ENCODE assay signal across 12 cellular contexts in genomic region chr15:92910451-92910850, GRCh38. TPM values are rescaled to one million over a fixed set of nuclear protein-coding genes. Genes with fewer than 3 reads are reported as not detected.
DNase-seq lines count a peak whose midpoint lies in the region; ATAC-seq, FAIRE-seq and TF ChIP-seq lines count a peak whose summit lies in the region.
"Had no signal": no experiment of that assay in that cellular context is flagged by ENCODE, and none has a peak within 500 bp of the region (broad histone marks: within the 10 kb centered on the region; RNA-seq: fewer than 3 reads in every experiment).

No MANE protein-coding gene starts in this region.

- H3K27me3 Mint-ChIP-seq in MCF 10A (ENCODE audit: insufficient read depth, unreplicated experiment), result no peaks in the 10 kb centered on the region
- H3K27me3 Mint-ChIP-seq in naive thymus-derived CD4-positive, alpha-beta T cell, result no peaks in the 10 kb centered on the region

- peaks cover 62% of the 10 kb centered on the region for H3K4me1 Mint-ChIP-seq in MCF 10A (ENCODE audit: insufficient read depth, unreplicated experiment)
- H3K4me1 Mint-ChIP-seq in naive thymus-derived CD4-positive, alpha-beta T cell, result peaks cover 72 to 99% (median 94%) of the 10 kb centered on the region in 7 donors

- peak overlapping the region; percentile 91 to 99 for H3K27ac ChIP-seq in breast epithelium
- H3K27ac ChIP-seq in K562 (ENCODE audit: extremely low read depth, low read depth, low read length), result no peak overlapping the region
- H3K27ac ChIP-seq in naive thymus-derived CD4-positive, alpha-beta T cell (ENCODE audit: low read depth, low read length), result peak overlapping the region; percentile 56
- H3K27ac ChIP-seq in urinary bladder (ENCODE audit: low read depth), result peak overlapping the region; percentile 58
- H3K27ac ChIP-seq: C4-2B had no signal

- BruUV-seq in MCF 10A (replicated peaks; lab: Mats Ljungman, UMichigan) (no TSS peak), K562 (replicated peaks; lab: Mats Ljungman, UMichigan) (no TSS peak)

- CTCF ChIA-PET in MCF 10A (lab: Yijun Ruan, JAX) (interaction anchor here (3.6 to 3.9 kb wide), 2 partner anchors 8 to 113 kb away, joined by 24 read pairs; no protein-coding TSS in a partner anchor), K562 (lab: Yijun Ruan, JAX; ENCODE audit: low intra/inter-chr PET ratio) (no interaction called here)
- CTCF ChIA-PET in naive thymus-derived CD4-positive, alpha-beta T cell (lab: Charles Lee), result interaction anchor here (1.6 to 4.1 kb wide), 2 partner anchors 10 to 102 kb away, joined by 7 to 18 read pairs; partner anchors contain the start of gene CHD2

- H3K9me1 ChIP-seq in K562 (ENCODE audit: control insufficient read depth, insufficient read depth, low read length), result no peaks in the 10 kb centered on the region

- TF ChIP-seq EP300 in K562 (IDR thresholded peaks at IDR 0.05; ENCODE audit: low read length), result no peak

- H3K4me3 ChIP-seq in breast epithelium (no peak overlapping the region), K562 (no peak overlapping the region), urinary bladder (ENCODE audit: low read depth, low read length) (no peak overlapping the region)
- no peak overlapping the region for H3K4me3 ChIP-seq in naive thymus-derived CD4-positive, alpha-beta T cell (ENCODE audit: low read length)
- H3K4me3 ChIP-seq: GM23338 had no signal

- no peak for TF ChIP-seq RAD21 in K562 (CRISPR knock-in tag; conservative IDR thresholded peaks at IDR 0.05 in 1 of 2, IDR thresholded peaks at IDR 0.05 in 1 of 2)

- POLR2A ChIA-PET in MCF 10A (lab: Yijun Ruan, JAX) (interaction anchor here (1.2 to 11.6 kb wide), 5 partner anchors 7 to 103 kb away, joined by 6 to 850 read pairs (median 381); partner anchors contain the start of gene CHD2), K562 (lab: Yijun Ruan, JAX) (interaction anchor here (0.6 to 2.3 kb wide), 6 partner anchors 11 to 681 kb away, joined by 3 to 9 read pairs (median 4); no protein-coding TSS in a partner anchor)
- POLR2A ChIA-PET in naive thymus-derived CD4-positive, alpha-beta T cell (lab: Charles Lee), result interaction anchor here (0.6 to 15.9 kb wide), 6 partner anchors 10 to 102 kb away, joined by 3 to 762 read pairs (median 180); partner anchors contain the start of gene CHD2

- no peaks in the 10 kb centered on the region for H3K36me3 ChIP-seq in breast epithelium
- H3K36me3 ChIP-seq in K562 (ENCODE audit: control insufficient read depth, insufficient read depth, low read length), result peaks cover 66% of the 10 kb centered on the region
- H3K36me3 ChIP-seq in naive thymus-derived CD4-positive, alpha-beta T cell (ENCODE audit: control insufficient read depth in 2 of 3, insufficient read depth in 3 of 3, low read length in 3 of 3), result no peaks in the 10 kb centered on the region
- no peaks in the 10 kb centered on the region for H3K36me3 ChIP-seq in urinary bladder (ENCODE audit: insufficient read depth)

- H2AFZ ChIP-seq in K562 (ENCODE audit: low read depth, low read length), result no peak overlapping the region
- H2AFZ ChIP-seq: GM23338 had no signal

- intact Hi-C loops in breast epithelium (cut with DNase I; ENCODE audit: low total_unique reads) (loop anchor here (10.0 kb wide), 1 partner anchor 106 kb away; no protein-coding TSS in a partner anchor), MCF 10A (cut with micrococcal nuclease) (no loop called here), K562 (cut with micrococcal nuclease) (loop anchor here (10.0 kb wide), 1 partner anchor 296 kb away; no protein-coding TSS in a partner anchor)
- intact Hi-C loops in naive thymus-derived CD4-positive, alpha-beta T cell (cut with micrococcal nuclease), result no loop called here

- FAIRE-seq in K562 (lab: Jason Lieb, UNC), result no peak

- TF ChIP-seq CTCF in breast epithelium (IDR thresholded peaks at IDR 0.05) (no peak), MCF 10A (IDR thresholded peaks at IDR 0.05; ENCODE audit: unreplicated experiment) (no peak), K562 (IDR thresholded peaks at IDR 0.05 in 2 of 3, conservative IDR thresholded peaks at IDR 0.05 in 1 of 3; ENCODE audit: insufficient read depth in 2 of 3, low read depth in 1 of 3, low read length in 3 of 3) (no peak)

- no peak overlapping the region for H3K4me3 Mint-ChIP-seq in MCF 10A (ENCODE audit: unreplicated experiment)
- peak overlapping the region; percentile 56 to 81 (median 72) for H3K4me3 Mint-ChIP-seq in naive thymus-derived CD4-positive, alpha-beta T cell
- H3K4me3 Mint-ChIP-seq: GM23338 had no signal

- peaks cover 98% of the 10 kb centered on the region for H3K79me2 ChIP-seq in K562 (ENCODE audit: control insufficient read depth, insufficient read depth, low read length)

- H3K4me2 ChIP-seq in K562 (ENCODE audit: insufficient read depth, low read length), result no peak overlapping the region
- H3K4me2 ChIP-seq: GM23338 had no signal

- H3K9me3 ChIP-seq in breast epithelium (no peaks in the 10 kb centered on the region), K562 (replicated peaks; ENCODE audit: control insufficient read depth, insufficient read depth, low read depth, low read length) (no peaks in the 10 kb centered on the region)
- no peaks in the 10 kb centered on the region for H3K9me3 ChIP-seq in naive thymus-derived CD4-positive, alpha-beta T cell (ENCODE audit: control insufficient read depth in 2 of 3, low read length in 3 of 3)

- no peaks in the 10 kb centered on the region for H3K9me3 Mint-ChIP-seq in MCF 10A (ENCODE audit: unreplicated experiment)
- H3K9me3 Mint-ChIP-seq in naive thymus-derived CD4-positive, alpha-beta T cell, result peaks cover 0 to 3% (median 0%) of the 10 kb centered on the region in 11 donors
- H3K9me3 Mint-ChIP-seq: GM23338 had no signal

- H3K9ac ChIP-seq in K562 (ENCODE audit: insufficient read depth in 1 of 2, low read depth in 2 of 2, low read length in 2 of 2), result no peak overlapping the region

- H3K4me1 ChIP-seq in breast epithelium (peaks cover 0 to 49% of the 10 kb centered on the region in 2 donors), K562 (replicated peaks in 1 of 2; ENCODE audit: control insufficient read depth in 2 of 2, insufficient read depth in 2 of 2, low read length in 2 of 2) (peaks cover 3 to 42% of the 10 kb centered on the region in 2 experiments; a peak in 4 of 5 replicates), urinary bladder (ENCODE audit: insufficient read depth) (peaks cover 2% of the 10 kb centered on the region)
- H3K4me1 ChIP-seq in naive thymus-derived CD4-positive, alpha-beta T cell (ENCODE audit: control insufficient read depth in 2 of 2, insufficient read depth in 2 of 2, low read length in 2 of 2), result peaks cover 86 to 87% of the 10 kb centered on the region in 2 donors

- H3K36me3 Mint-ChIP-seq in MCF 10A (ENCODE audit: insufficient read depth, unreplicated experiment), result peaks cover 81% of the 10 kb centered on the region
- peaks cover 0 to 56% (median 14%) of the 10 kb centered on the region in 5 donors for H3K36me3 Mint-ChIP-seq in naive thymus-derived CD4-positive, alpha-beta T cell

- ATAC-seq in K562, result no peak
- no peak for ATAC-seq in naive thymus-derived CD4-positive, alpha-beta T cell
- ATAC-seq: GM23338, SK-N-SH treated with all-trans-retinoic acid at 6 μM for 48 hours had no signal

- no peaks in the 10 kb centered on the region for H3K27me3 ChIP-seq in breast epithelium
- H3K27me3 ChIP-seq in K562 (ENCODE audit: control insufficient read depth in 2 of 2, insufficient read depth in 2 of 2, low read length in 2 of 2), result no peaks in the 10 kb centered on the region
- no peaks in the 10 kb centered on the region for H3K27me3 ChIP-seq in naive thymus-derived CD4-positive, alpha-beta T cell (ENCODE audit: control insufficient read depth in 2 of 2, insufficient read depth in 2 of 2, low read length in 2 of 2)

- no peak overlapping the region for H3K27ac Mint-ChIP-seq in MCF 10A (ENCODE audit: low read depth, unreplicated experiment)
- peak overlapping the region; percentile 68 to 96 (median 93) for H3K27ac Mint-ChIP-seq in naive thymus-derived CD4-positive, alpha-beta T cell
- H3K27ac Mint-ChIP-seq: GM23338 had no signal

- 0 out of 2 replicates have a peak, but pooled peaks cover 4% of the 10 kb centered on the region for H4K20me1 ChIP-seq in K562 (replicated peaks; ENCODE audit: control insufficient read depth, insufficient read depth, low read length)

- no peak for TF ChIP-seq POLR2A in breast epithelium (IDR thresholded peaks at IDR 0.05)
- no peak for TF ChIP-seq POLR2A in K562 (conservative IDR thresholded peaks at IDR 0.05)
- no peak for TF ChIP-seq POLR2A in erythroblast (IDR thresholded peaks at IDR 0.05; ENCODE audit: low read length)

- in situ Hi-C loops in K562 (cut with MboI), result loop anchor here (5.0 kb wide), 1 partner anchor 108 kb away; no protein-coding TSS in a partner anchor

- WGBS in K562 (ENCODE audit: insufficient coverage, low coverage, missing lambda C conversion rate), result 91% methylated on average over 13 of the region's 13 CpGs
- whole genome bisulfite sequencing in urinary bladder, result 77% methylated on average over 13 of the region's 13 CpGs

- DNase-seq in breast epithelium (ENCODE audit: low spot score in 2 of 2) (no peak), MCF 10A (ENCODE audit: unreplicated experiment) (no peak), K562 (ENCODE audit: extremely low read depth in 1 of 4, low spot score in 3 of 4) (no peak), NCI-H1436 treated with DMSO at 0.1 percent for 48 hours (lab: John Stamatoyannopoulos, UW) (no peak), erythroblast (lab: John Stamatoyannopoulos, UW) (no peak), SIG-M5 treated with dmso at 0.1 percent for 504 hours (lab: John Stamatoyannopoulos, UW; ENCODE audit: unreplicated experiment) (no peak)
- DNase-seq in naive thymus-derived CD4-positive, alpha-beta T cell, result no peak
- DNase-seq: NCI-H2081 had no signal

RNA-seq across cellular contexts. Expression of gene CHD2, which starts 10.3 kb away (rescaled TPM):
- 100 to 1,000 TPM; 137 to 215 (median 197) TPM for total RNA-seq in breast epithelium
- total RNA-seq in MCF 10A (2022), result 129 and 148 TPM in 2 replicates
- 221 and 585 TPM in 2 replicates for total RNA-seq in K562 (2011; cell fraction: chromatin; rRNA removed; ENCODE audit: low replicate concordance)
- 101 and 147 TPM in 2 replicates for total RNA-seq in K562 (2011; cell fraction: nucleolus; rRNA removed)
- total RNA-seq in K562 (2011; cell fraction: nucleoplasm; rRNA removed), result 282 and 390 TPM in 2 replicates
- 38.9 and 47.3 TPM in 2 replicates for total RNA-seq in K562 (2014; rRNA removed)
- 59.0 and 66.0 TPM in 2 replicates for total RNA-seq in K562 (2014; rRNA removed; fragmentation: Illumina TruSeq; extraction: Trizol)
- total RNA-seq in K562 (2015; rRNA removed; fragmentation: Illumina TruSeq; extraction: Trizol), result 45.5 and 49.7 TPM in 2 replicates
- 57.8 and 61.9 TPM in 2 replicates for total RNA-seq in K562 (2021)
- polyA plus RNA-seq in K562 (2011; rRNA removed), result 56.2 and 63.4 TPM in 2 replicates
- 32.8 and 58.4 TPM in 2 replicates for polyA plus RNA-seq in K562 (2011; cell fraction: cytosol; rRNA removed)
- 192 and 194 TPM in 2 replicates for polyA plus RNA-seq in K562 (2011; cell fraction: nucleus; rRNA removed)
- polyA plus RNA-seq in K562 (2012), result 33.7 and 57.7 TPM in 2 replicates
- 57.6 and 70.8 TPM in 2 replicates for polyA plus RNA-seq in K562 (2014; fragmentation: Illumina TruSeq; extraction: Trizol)
- polyA plus RNA-seq in K562 (2014; fragmentation: Nextera tagmentation; extraction: Ambion mirVana), result 10 to 100 TPM; 50.0 to 53.6 TPM
- 55.3 and 61.3 TPM in 2 replicates for polyA plus RNA-seq in K562 (2014; rRNA removed)
- polyA minus RNA-seq in K562 (2011; rRNA and poly(A)+ RNA removed), result 167 and 232 TPM in 2 replicates
- polyA minus RNA-seq in K562 (2011; cell fraction: cytosol; rRNA and poly(A)+ RNA removed), result 39.1 and 51.9 TPM in 2 replicates
- 209 and 435 TPM in 2 replicates for polyA minus RNA-seq in K562 (2011; cell fraction: nucleus; rRNA and poly(A)+ RNA removed)
- total RNA-seq in naive thymus-derived CD4-positive, alpha-beta T cell, result 100 to 1,000 TPM; 144 to 492 (median 393) TPM
- polyA plus RNA-seq in naive thymus-derived CD4-positive, alpha-beta T cell, result 100 to 1,000 TPM in 1 of 2 donors, 10 to 100 TPM in 1; 70.0 to 103 TPM
- total RNA-seq in urinary bladder, result 210 TPM
- polyA plus RNA-seq in urinary bladder, result 29.9 TPM

Comparison
In these comparisons a context has a peak if more than half of its experiments do, and no peak if none do; other contexts are left out.
1. intact Hi-C loops: an anchor here in breast epithelium (10.0 kb wide) and K562 (10.0 kb wide); none called in MCF 10A and naive thymus-derived CD4-positive, alpha-beta T cell.